22 cellular contexts compared by ENCODE assay signal in genomic region chr13:30204564-30204963, GRCh38.
A peak's percentile ranks its signal among the peaks of the same experiment; 100 is the strongest.
DNase-seq lines count a peak whose midpoint lies in the region; ATAC-seq, FAIRE-seq and TF ChIP-seq lines count a peak whose summit lies in the region.
"Had no signal": no experiment of that assay in that cellular context is flagged by ENCODE, and none has a peak within 500 bp of the region (broad histone marks: within the 10 kb centered on the region; RNA-seq: fewer than 3 reads in every experiment).

No MANE protein-coding gene starts in this region.

- no peak overlapping the region for H3K4me2 ChIP-seq in keratinocyte (ENCODE audit: control insufficient read depth, extremely low read depth, insufficient read depth, low read depth, low read length)

- no peaks in the 10 kb centered on the region for H3K27me3 ChIP-seq in keratinocyte (ENCODE audit: control insufficient read depth, extremely low read depth, insufficient read depth, low read length)

- peak; percentile 56 for FAIRE-seq in keratinocyte (lab: Jason Lieb, UNC)
- FAIRE-seq: RCC 7860 had no signal

- DNase-seq in activated T-cell treated with anti-CD3 and anti-CD28 coated beads, Interleukin-2, amount 50 U/mL, for 4 hours: no peak
- DNase-seq in activated T-cell treated with anti-CD3 and anti-CD28 coated beads, Interleukin-2, amount 50 U/mL, for 1 hour: no peak
- DNase-seq in keratinocyte (ENCODE audit: low read depth, low spot score): no peak
- no peak for DNase-seq in NCI-H128 (lab: John Stamatoyannopoulos, UW; ENCODE audit: unreplicated experiment)
- DNase-seq in midbrain (lab: John Stamatoyannopoulos, UW): no peak
- DNase-seq: activated CD4-positive, CD25-positive, alpha-beta regulatory T cell treated with anti-CD3 and anti-CD28 coated beads, Interleukin-2, amount 50 U/mL, for 72 hours; activated CD8-positive, alpha-beta memory T cell treated with anti-CD3 and anti-CD28 coated beads, Interleukin-2, amount 50 U/mL, for 48 hours; activated naive CD4-positive, alpha-beta T cell treated with anti-CD3 and anti-CD28 coated beads, Interleukin-2, amount 10 ng/mL, durations not matched to agents 7 days and 5 days; C1 segment of cervical spinal cord; GF-D8; head of caudate nucleus; left ventricle myocardium superior; NCI-H146; NCI-H2227 treated with DMSO at 0.1 percent for 48 hours; T1000; trophoblast cell had no signal

- no peaks in the 10 kb centered on the region for H3K9me3 ChIP-seq in keratinocyte (ENCODE audit: control insufficient read depth, low read depth, low read length)

- TF ChIP-seq CTCF in keratinocyte (optimal IDR thresholded peaks at IDR 0.05 in 1 of 3, IDR thresholded peaks at IDR 0.05 in 1 of 3, conservative IDR thresholded peaks at IDR 0.05 in 1 of 3; ENCODE audit: extremely low read depth in 1 of 3, insufficient read depth in 2 of 3, low read length in 3 of 3): no peak

- no peaks in the 10 kb centered on the region for H3K79me2 ChIP-seq in keratinocyte (ENCODE audit: control insufficient read depth, insufficient read depth, low read length)

- H3K27ac ChIP-seq in keratinocyte (ENCODE audit: control insufficient read depth, insufficient read depth, low read length): no peak overlapping the region

- no peaks in the 10 kb centered on the region for H3K27me3 Mint-ChIP-seq in activated T-cell treated with anti-CD3 and anti-CD28 coated beads, Interleukin-2, amount 50 U/mL, for 4 hours (ENCODE audit: low read depth)
- H3K27me3 Mint-ChIP-seq: activated naive CD4-positive, alpha-beta T cell treated with anti-CD3 and anti-CD28 coated beads, Interleukin-2, amount 10 ng/mL, durations not matched to agents 7 days and 5 days; stimulated activated naive CD8-positive, alpha-beta T cell treated with anti-CD3 and anti-CD28 coated beads, Interleukin-15, Interleukin-2, amounts not matched to agents 100 ng/mL and 50 ng/mL, for 24 hours had no signal

- no peak overlapping the region for H3K9ac ChIP-seq in keratinocyte (ENCODE audit: control insufficient read depth, extremely low read depth, insufficient read depth, low read length)

- no peaks in the 10 kb centered on the region for H3K4me1 ChIP-seq in keratinocyte (ENCODE audit: control insufficient read depth, extremely low read depth, insufficient read depth, low read length)

- H3K4me3 ChIP-seq in keratinocyte (ENCODE audit: control insufficient read depth in 2 of 3, extremely low read depth in 1 of 3, insufficient read depth in 2 of 3, low read depth in 1 of 3, low read length in 3 of 3): no peak overlapping the region

- dilution Hi-C loops in keratinocyte (cut with MboI; ENCODE audit: extremely low pct_ligation_motif_present, low sequenced_read_pairs): no loop called here

- peaks cover 0 to 1% of the 10 kb centered on the region in 2 experiments for H3K36me3 ChIP-seq in keratinocyte (ENCODE audit: control insufficient read depth in 2 of 2, extremely low read depth in 1 of 2, insufficient read depth in 2 of 2, low read length in 2 of 2)

- peaks cover 6% of the 10 kb centered on the region for H3K4me1 Mint-ChIP-seq in activated T-cell treated with anti-CD3 and anti-CD28 coated beads, Interleukin-2, amount 50 U/mL, for 4 hours (ENCODE audit: low read depth)

- H3K4me3 Mint-ChIP-seq in activated T-cell treated with anti-CD3 and anti-CD28 coated beads, Interleukin-2, amount 50 U/mL, for 4 hours: no peak overlapping the region
- H3K4me3 Mint-ChIP-seq: activated naive CD4-positive, alpha-beta T cell treated with anti-CD3 and anti-CD28 coated beads, Interleukin-2, amount 10 ng/mL, durations not matched to agents 7 days and 5 days; stimulated activated naive CD8-positive, alpha-beta T cell treated with anti-CD3 and anti-CD28 coated beads, Interleukin-15, Interleukin-2, amounts not matched to agents 100 ng/mL and 50 ng/mL, for 24 hours had no signal

- H3K36me3 Mint-ChIP-seq in activated T-cell treated with anti-CD3 and anti-CD28 coated beads, Interleukin-2, amount 50 U/mL, for 4 hours (ENCODE audit: insufficient read depth): peaks cover 7% of the 10 kb centered on the region

- no peaks in the 10 kb centered on the region for H4K20me1 ChIP-seq in keratinocyte (ENCODE audit: control insufficient read depth, extremely low read depth, insufficient read depth, low read length)

- peak; percentile 84 to 90 for ATAC-seq in activated T-cell treated with anti-CD3 and anti-CD28 coated beads, Interleukin-2, amount 50 U/mL, for 4 hours
- ATAC-seq in GM19351 (IDR thresholded peaks at IDR 0.05; ENCODE audit: unreplicated experiment) (peak; percentile 88), HG02973 (IDR thresholded peaks at IDR 0.05; ENCODE audit: unreplicated experiment) (peak; percentile 78), GM18907 (IDR thresholded peaks at IDR 0.05; ENCODE audit: unreplicated experiment) (no peak)
- ATAC-seq: left ventricle myocardium superior, SK-N-SH treated with all-trans-retinoic acid at 6 μM for 48 hours had no signal

- H2AFZ ChIP-seq in keratinocyte (ENCODE audit: control insufficient read depth, low read length): no peak overlapping the region

- H3K9me3 Mint-ChIP-seq in activated T-cell treated with anti-CD3 and anti-CD28 coated beads, Interleukin-2, amount 50 U/mL, for 4 hours: no peaks in the 10 kb centered on the region
- H3K9me3 Mint-ChIP-seq: activated naive CD4-positive, alpha-beta T cell treated with anti-CD3 and anti-CD28 coated beads, Interleukin-2, amount 10 ng/mL, durations not matched to agents 7 days and 5 days; stimulated activated naive CD8-positive, alpha-beta T cell treated with anti-CD3 and anti-CD28 coated beads, Interleukin-15, Interleukin-2, amounts not matched to agents 100 ng/mL and 50 ng/mL, for 24 hours had no signal

- H3K9me1 ChIP-seq in keratinocyte (ENCODE audit: control insufficient read depth, extremely low read depth, insufficient read depth, low read length): no peaks in the 10 kb centered on the region
